Comparison of ENCODE assay signal across 8 cellular contexts in genomic region chr6:123316733-123317323, GRCh38.
DNase-seq lines count a peak whose midpoint lies in the region; ATAC-seq, FAIRE-seq and TF ChIP-seq lines count a peak whose summit lies in the region.

No MANE protein-coding gene starts in this region.

- TF ChIP-seq POLR2A in K562 (conservative IDR thresholded peaks at IDR 0.05), result no peak

- ATAC-seq in K562, result no peak
- no peak for ATAC-seq in GM18858 (IDR thresholded peaks at IDR 0.05; ENCODE audit: unreplicated experiment)

- no peaks in the 10 kb centered on the region for H3K36me3 ChIP-seq in K562 (ENCODE audit: control insufficient read depth, insufficient read depth, low read length)
- no peaks in the 10 kb centered on the region for H3K36me3 ChIP-seq in neural cell (ENCODE audit: insufficient read depth, low read length)
- no peaks in the 10 kb centered on the region for H3K36me3 ChIP-seq in tibial artery

- TF ChIP-seq EP300 in K562 (IDR thresholded peaks at IDR 0.05; ENCODE audit: low read length), result no peak
- TF ChIP-seq EP300 in neural cell (conservative IDR thresholded peaks at IDR 0.05; ENCODE audit: poor library complexity, severe bottlenecking), result no peak

- H3K4me2 ChIP-seq in K562 (ENCODE audit: insufficient read depth, low read length) (no peak overlapping the region), neural cell (ENCODE audit: low read length) (no peak overlapping the region)

- intact Hi-C loops in K562 (cut with micrococcal nuclease), result loop anchor here (1.0 to 10.0 kb wide), 3 partner anchors 182 to 587 kb away; no protein-coding TSS in a partner anchor
- intact Hi-C loops in tibial artery (cut with DNase I; ENCODE audit: low total_unique reads), result no loop called here

- H3K9me1 ChIP-seq in K562 (ENCODE audit: control insufficient read depth, insufficient read depth, low read length), result no peaks in the 10 kb centered on the region

- H3K4me1 ChIP-seq in K562 (replicated peaks in 1 of 2; ENCODE audit: control insufficient read depth in 2 of 2, insufficient read depth in 2 of 2, low read length in 2 of 2) (no peaks in the 10 kb centered on the region), tibial artery (no peaks in the 10 kb centered on the region)

- POLR2A ChIA-PET in K562 (lab: Yijun Ruan, JAX), result no interaction called here

- FAIRE-seq in G401.6 (lab: Jason Lieb, UNC), result peak; percentile 97
- FAIRE-seq in K562 (lab: Jason Lieb, UNC), result no peak

- CTCF ChIA-PET in K562 (lab: Yijun Ruan, JAX; ENCODE audit: low intra/inter-chr PET ratio), result interaction anchor here (0.6 to 1.4 kb wide), 3 partner anchors 448 to 825 kb away, joined by 3 to 4 read pairs (median 4); no protein-coding TSS in a partner anchor

- BruUV-seq in K562 (replicated peaks; lab: Mats Ljungman, UMichigan), result no TSS peak

- TF ChIP-seq RAD21 in K562 (CRISPR knock-in tag; conservative IDR thresholded peaks at IDR 0.05 in 1 of 2, IDR thresholded peaks at IDR 0.05 in 1 of 2), result peak; percentile 42 to 57
- TF ChIP-seq RAD21 in neural cell (conservative IDR thresholded peaks at IDR 0.05), result peak; percentile 71

- H3K27me3 ChIP-seq in K562 (ENCODE audit: control insufficient read depth in 2 of 2, insufficient read depth in 2 of 2, low read length in 2 of 2) (no peaks in the 10 kb centered on the region), neural cell (ENCODE audit: insufficient read depth, low read depth, low read length) (no peaks in the 10 kb centered on the region), tibial artery (no peaks in the 10 kb centered on the region)

- TF ChIP-seq CTCF in K562 (IDR thresholded peaks at IDR 0.05 in 2 of 3, conservative IDR thresholded peaks at IDR 0.05 in 1 of 3; ENCODE audit: insufficient read depth in 2 of 3, low read depth in 1 of 3, low read length in 3 of 3), result peak in 2 of 3 experiments; percentile 21 to 52; a peak in 3 of 6 replicates
- peak; percentile 64 for TF ChIP-seq CTCF in neural cell (IDR thresholded peaks at IDR 0.05; ENCODE audit: poor library complexity, severe bottlenecking)
- TF ChIP-seq CTCF in tibial artery (IDR thresholded peaks at IDR 0.05), result peak in 1 of 2 experiments; percentile 43

- H2AFZ ChIP-seq in K562 (ENCODE audit: low read depth, low read length), result no peak overlapping the region
- H2AFZ ChIP-seq in neural cell (ENCODE audit: low read depth, low read length), result no peak overlapping the region

- H3K27ac ChIP-seq in K562 (ENCODE audit: extremely low read depth, low read depth, low read length) (no peak overlapping the region), neural cell (ENCODE audit: low read length) (no peak overlapping the region), tibial artery (no peak overlapping the region), substantia nigra (ENCODE audit: low read depth, low read length, poor library complexity, severe bottlenecking) (no peak overlapping the region)

- H3K9ac ChIP-seq in K562 (ENCODE audit: insufficient read depth in 1 of 2, low read depth in 2 of 2, low read length in 2 of 2) (no peak overlapping the region), neural cell (ENCODE audit: low read length) (no peak overlapping the region)

- H3K9me3 ChIP-seq in K562 (replicated peaks; ENCODE audit: control insufficient read depth, insufficient read depth, low read depth, low read length) (no peaks in the 10 kb centered on the region), neural cell (ENCODE audit: low read length) (no peaks in the 10 kb centered on the region), tibial artery (no peaks in the 10 kb centered on the region)

- H3K4me3 ChIP-seq in K562 (no peak overlapping the region), neural cell (ENCODE audit: low read length) (no peak overlapping the region), tibial artery (no peak overlapping the region)

- no peaks in the 10 kb centered on the region for H3F3A ChIP-seq in neural cell (ENCODE audit: insufficient read depth, low read length, poor library complexity, severe bottlenecking)

- DNase-seq in NAMALWA (ENCODE audit: low spot score) (peak; percentile 41), K562 (ENCODE audit: extremely low read depth in 1 of 4, low spot score in 3 of 4) (peak; percentile 9 to 22 (median 19)), retina (no peak), tibial artery (no peak), substantia nigra (lab: John Stamatoyannopoulos, UW) (no peak)

- in situ Hi-C loops in K562 (cut with MboI), result loop anchor here (25.0 kb wide), 1 partner anchor 580 kb away; no protein-coding TSS in a partner anchor

- no peaks in the 10 kb centered on the region for H3K9me2 ChIP-seq in neural cell (ENCODE audit: insufficient read depth, low read length)

- no peaks in the 10 kb centered on the region for H4K20me1 ChIP-seq in K562 (replicated peaks; ENCODE audit: control insufficient read depth, insufficient read depth, low read length)
- no peaks in the 10 kb centered on the region for H4K20me1 ChIP-seq in neural cell (ENCODE audit: insufficient read depth)

- H3K79me2 ChIP-seq in K562 (ENCODE audit: control insufficient read depth, insufficient read depth, low read length), result no peaks in the 10 kb centered on the region
- no peaks in the 10 kb centered on the region for H3K79me2 ChIP-seq in neural cell (replicated peaks; ENCODE audit: insufficient read depth, low read length)

- 4% methylated on average over 2 of the region's 2 CpGs for WGBS in K562 (ENCODE audit: insufficient coverage, low coverage, missing lambda C conversion rate)

TF ChIP-seq in K562, 482 proteins besides CTCF, POLR2A, EP300 and RAD21 (continues in another document):
- TF ChIP-seq AFF1 (IDR thresholded peaks at IDR 0.05; ENCODE audit: low read depth in 1 of 2, partially characterized antibody in 2 of 2), result no peak

TF ChIP-seq in neural cell, 6 proteins besides CTCF, POLR2A, EP300 and RAD21:
- TF ChIP-seq EZH2 (IDR thresholded peaks at IDR 0.05; ENCODE audit: borderline replicate concordance, insufficient read depth, low read length, poor library complexity, severe bottlenecking) (no peak), SMC3 (conservative IDR thresholded peaks at IDR 0.05; ENCODE audit: poor library complexity) (peak; percentile 80)

Comparison
In these comparisons a context has a peak if more than half of its experiments do, and no peak if none do; other contexts are left out.
1. DNase-seq: peak in NAMALWA (single experiment) and K562 (4 of 4); none in retina (single experiment), tibial artery (0 of 2) and substantia nigra (0 of 49).